Comparison of ENCODE assay signal across 1 cellular context in the genomic region with DNA sequence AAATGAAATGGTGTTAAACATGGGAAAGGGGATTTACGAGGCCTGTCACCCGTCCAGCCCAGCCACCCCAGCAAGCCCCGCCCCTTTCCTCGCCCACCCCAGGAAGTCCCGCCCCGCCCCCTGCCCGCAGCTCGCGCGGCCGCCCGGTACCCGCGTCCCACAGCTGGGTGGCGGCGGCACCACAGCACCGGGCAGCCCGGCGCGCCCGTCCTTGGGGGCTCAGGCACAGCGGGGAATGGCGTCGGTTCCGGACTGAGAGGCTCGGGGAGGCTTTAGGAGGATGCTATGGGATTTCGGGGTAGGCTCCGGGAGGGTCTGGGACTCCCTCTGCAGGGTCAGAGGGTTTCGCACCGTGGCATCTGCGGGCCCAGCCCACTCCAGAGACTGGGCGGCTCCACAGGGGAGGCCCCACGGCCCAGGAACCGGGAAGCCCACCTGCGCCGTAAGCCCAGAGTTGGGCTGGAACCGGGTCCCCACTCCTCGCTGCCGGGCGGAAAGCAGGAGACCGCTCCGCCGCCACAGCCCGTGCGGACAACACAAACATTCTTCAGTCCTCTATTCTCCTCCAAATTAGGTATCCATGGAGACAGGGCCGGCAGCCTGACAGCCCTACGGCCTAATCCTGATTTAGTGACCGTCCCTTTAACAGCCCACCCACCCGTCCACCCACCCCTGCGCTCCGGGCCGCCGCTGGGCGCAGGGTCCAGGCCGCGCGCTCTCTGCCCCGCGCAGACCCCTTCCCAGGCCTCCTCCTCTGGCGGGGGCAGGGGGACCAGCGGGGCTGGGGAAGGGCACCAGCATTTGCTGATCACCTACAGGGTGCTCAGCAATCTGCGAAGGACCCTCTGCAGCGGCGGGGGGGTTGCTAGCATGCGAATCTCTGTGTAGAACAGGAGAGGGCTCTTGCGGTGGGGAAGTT.
TF ChIP-seq lines count a peak whose summit lies in the region.

No MANE protein-coding gene starts in this region.

TF ChIP-seq in HEK293, 187 proteins besides CTCF, POLR2A, EP300 and RAD21 (continued from another document and continues in another):
- TF ChIP-seq ZBTB44 (tag by site-specific recombination; IDR thresholded peaks at IDR 0.05) (no peak), ZNF692 (tag by site-specific recombination; IDR thresholded peaks at IDR 0.05) (0 out of 2 replicates have a peak, but pooled peaks have one; percentile 13), ZNF670 (tag by site-specific recombination; IDR thresholded peaks at IDR 0.05; ENCODE audit: low read depth) (no peak), BCL6B (tag by site-specific recombination; IDR thresholded peaks at IDR 0.05) (no peak), ZEB2 (tag by site-specific recombination; IDR thresholded peaks at IDR 0.05) (peak; percentile 43), ZNF514 (tag by site-specific recombination; IDR thresholded peaks at IDR 0.05) (no peak), ZNF423 (tag by site-specific recombination; IDR thresholded peaks at IDR 0.05) (peak; percentile 63), ZNF561 (tag by site-specific recombination; IDR thresholded peaks at IDR 0.05; ENCODE audit: borderline replicate concordance) (0 out of 2 replicates have a peak, but pooled peaks have one; percentile 45), ZNF133 (tag by site-specific recombination; IDR thresholded peaks at IDR 0.05) (no peak), ZNF239 (tag by site-specific recombination; IDR thresholded peaks at IDR 0.05) (no peak), SP2 (tag by site-specific recombination; IDR thresholded peaks at IDR 0.05) (peak; percentile 70), HIC1 (tag by site-specific recombination; IDR thresholded peaks at IDR 0.05) (peak; percentile 73; the same call in 1 of the 2 replicates), IKZF3 (tag by site-specific recombination; IDR thresholded peaks at IDR 0.05) (0 out of 2 replicates have a peak, but pooled peaks have one; percentile 12), ZNF2 (tag by site-specific recombination; IDR thresholded peaks at IDR 0.05) (peak; percentile 20; the same call in 1 of the 2 replicates), ZNF624 (tag by site-specific recombination; IDR thresholded peaks at IDR 0.05) (no peak), ZFP3 (tag by site-specific recombination; IDR thresholded peaks at IDR 0.05; ENCODE audit: low read depth) (no peak), ZNF335 (tag by site-specific recombination; conservative IDR thresholded peaks at IDR 0.05) (peak; percentile 93), BCL11B (tag by site-specific recombination; IDR thresholded peaks at IDR 0.05; ENCODE audit: low read depth) (peak; percentile 67; the same call in 1 of the 2 replicates), ZNF449 (tag by site-specific recombination; IDR thresholded peaks at IDR 0.05) (peak; percentile 54; the same call in 1 of the 2 replicates), ZNF768 (tag by site-specific recombination; IDR thresholded peaks at IDR 0.05) (peak; percentile 57; the same call in 1 of the 2 replicates), ZNF664 (tag by site-specific recombination; IDR thresholded peaks at IDR 0.05) (no peak), EGR2 (tag by site-specific recombination; IDR thresholded peaks at IDR 0.05; ENCODE audit: low read depth) (peak; percentile 39), ZNF366 (tag by site-specific recombination; conservative IDR thresholded peaks at IDR 0.05) (no peak), ZNF596 (tag by site-specific recombination; IDR thresholded peaks at IDR 0.05) (0 out of 2 replicates have a peak, but pooled peaks have one; percentile 8), ZNF830 (tag by site-specific recombination; IDR thresholded peaks at IDR 0.05; ENCODE audit: low read depth) (no peak), ZFHX2 (tag by site-specific recombination; conservative IDR thresholded peaks at IDR 0.05) (peak; percentile 60), ZBTB20 (tag by site-specific recombination; IDR thresholded peaks at IDR 0.05) (peak; percentile 91), GLIS1 (tag by site-specific recombination; IDR thresholded peaks at IDR 0.05) (peak; percentile 53), ZNF501 (tag by site-specific recombination; IDR thresholded peaks at IDR 0.05) (no peak; the same call in 1 of the 2 replicates), ZNF48 (tag by site-specific recombination; IDR thresholded peaks at IDR 0.05) (no peak), ZSCAN30 (tag by site-specific recombination; IDR thresholded peaks at IDR 0.05) (0 out of 2 replicates have a peak, but pooled peaks have one; percentile 22)
- TF ChIP-seq, protein P1, sequence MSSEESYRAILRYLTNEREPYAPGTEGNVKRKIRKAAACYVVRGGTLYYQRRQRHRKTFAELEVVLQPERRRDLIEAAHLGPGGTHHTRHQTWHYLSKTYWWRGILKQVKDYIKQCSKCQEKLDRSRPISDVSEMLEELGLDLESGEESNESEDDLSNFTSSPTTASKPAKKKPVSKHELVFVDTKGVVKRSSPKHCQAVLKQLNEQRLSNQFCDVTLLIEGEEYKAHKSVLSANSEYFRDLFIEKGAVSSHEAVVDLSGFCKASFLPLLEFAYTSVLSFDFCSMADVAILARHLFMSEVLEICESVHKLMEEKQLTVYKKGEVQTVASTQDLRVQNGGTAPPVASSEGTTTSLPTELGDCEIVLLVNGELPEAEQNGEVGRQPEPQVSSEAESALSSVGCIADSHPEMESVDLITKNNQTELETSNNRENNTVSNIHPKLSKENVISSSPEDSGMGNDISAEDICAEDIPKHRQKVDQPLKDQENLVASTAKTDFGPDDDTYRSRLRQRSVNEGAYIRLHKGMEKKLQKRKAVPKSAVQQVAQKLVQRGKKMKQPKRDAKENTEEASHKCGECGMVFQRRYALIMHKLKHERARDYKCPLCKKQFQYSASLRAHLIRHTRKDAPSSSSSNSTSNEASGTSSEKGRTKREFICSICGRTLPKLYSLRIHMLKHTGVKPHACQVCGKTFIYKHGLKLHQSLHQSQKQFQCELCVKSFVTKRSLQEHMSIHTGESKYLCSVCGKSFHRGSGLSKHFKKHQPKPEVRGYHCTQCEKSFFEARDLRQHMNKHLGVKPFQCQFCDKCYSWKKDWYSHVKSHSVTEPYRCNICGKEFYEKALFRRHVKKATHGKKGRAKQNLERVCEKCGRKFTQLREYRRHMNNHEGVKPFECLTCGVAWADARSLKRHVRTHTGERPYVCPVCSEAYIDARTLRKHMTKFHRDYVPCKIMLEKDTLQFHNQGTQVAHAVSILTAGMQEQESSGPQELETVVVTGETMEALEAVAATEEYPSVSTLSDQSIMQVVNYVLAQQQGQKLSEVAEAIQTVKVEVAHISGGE (tag by site-specific recombination; conservative IDR thresholded peaks at IDR 0.05; ENCODE audit: low read depth) = peak; percentile 38; the same call in 1 of the 2 replicates
- TF ChIP-seq, protein P2, sequence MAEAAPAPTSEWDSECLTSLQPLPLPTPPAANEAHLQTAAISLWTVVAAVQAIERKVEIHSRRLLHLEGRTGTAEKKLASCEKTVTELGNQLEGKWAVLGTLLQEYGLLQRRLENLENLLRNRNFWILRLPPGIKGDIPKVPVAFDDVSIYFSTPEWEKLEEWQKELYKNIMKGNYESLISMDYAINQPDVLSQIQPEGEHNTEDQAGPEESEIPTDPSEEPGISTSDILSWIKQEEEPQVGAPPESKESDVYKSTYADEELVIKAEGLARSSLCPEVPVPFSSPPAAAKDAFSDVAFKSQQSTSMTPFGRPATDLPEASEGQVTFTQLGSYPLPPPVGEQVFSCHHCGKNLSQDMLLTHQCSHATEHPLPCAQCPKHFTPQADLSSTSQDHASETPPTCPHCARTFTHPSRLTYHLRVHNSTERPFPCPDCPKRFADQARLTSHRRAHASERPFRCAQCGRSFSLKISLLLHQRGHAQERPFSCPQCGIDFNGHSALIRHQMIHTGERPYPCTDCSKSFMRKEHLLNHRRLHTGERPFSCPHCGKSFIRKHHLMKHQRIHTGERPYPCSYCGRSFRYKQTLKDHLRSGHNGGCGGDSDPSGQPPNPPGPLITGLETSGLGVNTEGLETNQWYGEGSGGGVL (tag by site-specific recombination; IDR thresholded peaks at IDR 0.05) = no peak
- TF ChIP-seq, protein P3, sequence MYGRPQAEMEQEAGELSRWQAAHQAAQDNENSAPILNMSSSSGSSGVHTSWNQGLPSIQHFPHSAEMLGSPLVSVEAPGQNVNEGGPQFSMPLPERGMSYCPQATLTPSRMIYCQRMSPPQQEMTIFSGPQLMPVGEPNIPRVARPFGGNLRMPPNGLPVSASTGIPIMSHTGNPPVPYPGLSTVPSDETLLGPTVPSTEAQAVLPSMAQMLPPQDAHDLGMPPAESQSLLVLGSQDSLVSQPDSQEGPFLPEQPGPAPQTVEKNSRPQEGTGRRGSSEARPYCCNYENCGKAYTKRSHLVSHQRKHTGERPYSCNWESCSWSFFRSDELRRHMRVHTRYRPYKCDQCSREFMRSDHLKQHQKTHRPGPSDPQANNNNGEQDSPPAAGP (tag by site-specific recombination; IDR thresholded peaks at IDR 0.05) = 0 out of 2 replicates have a peak, but pooled peaks have one; percentile 12
- TF ChIP-seq, protein P4, sequence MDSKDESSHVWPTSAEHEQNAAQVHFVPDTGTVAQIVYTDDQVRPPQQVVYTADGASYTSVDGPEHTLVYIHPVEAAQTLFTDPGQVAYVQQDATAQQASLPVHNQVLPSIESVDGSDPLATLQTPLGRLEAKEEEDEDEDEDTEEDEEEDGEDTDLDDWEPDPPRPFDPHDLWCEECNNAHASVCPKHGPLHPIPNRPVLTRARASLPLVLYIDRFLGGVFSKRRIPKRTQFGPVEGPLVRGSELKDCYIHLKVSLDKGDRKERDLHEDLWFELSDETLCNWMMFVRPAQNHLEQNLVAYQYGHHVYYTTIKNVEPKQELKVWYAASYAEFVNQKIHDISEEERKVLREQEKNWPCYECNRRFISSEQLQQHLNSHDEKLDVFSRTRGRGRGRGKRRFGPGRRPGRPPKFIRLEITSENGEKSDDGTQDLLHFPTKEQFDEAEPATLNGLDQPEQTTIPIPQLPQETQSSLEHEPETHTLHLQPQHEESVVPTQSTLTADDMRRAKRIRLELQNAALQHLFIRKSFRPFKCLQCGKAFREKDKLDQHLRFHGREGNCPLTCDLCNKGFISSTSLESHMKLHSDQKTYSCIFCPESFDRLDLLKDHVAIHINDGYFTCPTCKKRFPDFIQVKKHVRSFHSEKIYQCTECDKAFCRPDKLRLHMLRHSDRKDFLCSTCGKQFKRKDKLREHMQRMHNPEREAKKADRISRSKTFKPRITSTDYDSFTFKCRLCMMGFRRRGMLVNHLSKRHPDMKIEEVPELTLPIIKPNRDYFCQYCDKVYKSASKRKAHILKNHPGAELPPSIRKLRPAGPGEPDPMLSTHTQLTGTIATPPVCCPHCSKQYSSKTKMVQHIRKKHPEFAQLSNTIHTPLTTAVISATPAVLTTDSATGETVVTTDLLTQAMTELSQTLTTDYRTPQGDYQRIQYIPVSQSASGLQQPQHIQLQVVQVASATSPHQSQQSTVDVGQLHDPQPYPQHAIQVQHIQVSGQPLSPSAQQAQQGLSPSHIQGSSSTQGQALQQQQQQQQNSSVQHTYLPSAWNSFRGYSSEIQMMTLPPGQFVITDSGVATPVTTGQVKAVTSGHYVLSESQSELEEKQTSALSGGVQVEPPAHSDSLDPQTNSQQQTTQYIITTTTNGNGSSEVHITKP (tag by site-specific recombination; IDR thresholded peaks at IDR 0.05) = 0 out of 2 replicates have a peak, but pooled peaks have one; percentile 22
